ENCODE assay signal across 1 cellular context in genomic region chr20:5172903-5173463, GRCh38.
TF ChIP-seq lines count a peak whose summit lies in the region.

No MANE protein-coding gene starts in this region.

TF ChIP-seq in HepG2, 621 proteins besides CTCF, POLR2A, EP300 and RAD21 (continued from another document and continues in another):
- TF ChIP-seq HMGXB4 (CRISPR knock-in tag; IDR thresholded peaks at IDR 0.05; ENCODE audit: borderline replicate concordance in 1 of 2, low read depth in 1 of 2) (peak; percentile 35 to 76; a peak in 1 of 4 replicates), ZNF704 (CRISPR knock-in tag; IDR thresholded peaks at IDR 0.05; ENCODE audit: borderline replicate concordance) (no peak), RCOR2 (CRISPR knock-in tag; IDR thresholded peaks at IDR 0.05) (0 out of 2 replicates have a peak, but pooled peaks have one; percentile 36), HOXA9 (CRISPR knock-in tag; IDR thresholded peaks at IDR 0.05; ENCODE audit: borderline replicate concordance) (0 out of 2 replicates have a peak, but pooled peaks have one; percentile 24), RERE (CRISPR knock-in tag; IDR thresholded peaks at IDR 0.05; ENCODE audit: low read depth) (no peak), TSC22D2 (CRISPR knock-in tag; IDR thresholded peaks at IDR 0.05; ENCODE audit: borderline replicate concordance) (no peak), ZNF703 (CRISPR knock-in tag; IDR thresholded peaks at IDR 0.05; ENCODE audit: borderline replicate concordance) (no peak), ZNF749 (CRISPR knock-in tag; IDR thresholded peaks at IDR 0.05; ENCODE audit: borderline replicate concordance) (no peak), NKX3-1 (CRISPR knock-in tag; IDR thresholded peaks at IDR 0.05) (no peak), ZNF121 (CRISPR knock-in tag; IDR thresholded peaks at IDR 0.05) (peak; percentile 66; the same call in 1 of the 2 replicates), NFAT5 (CRISPR knock-in tag; IDR thresholded peaks at IDR 0.05) (no peak), BCL6 (CRISPR knock-in tag; IDR thresholded peaks at IDR 0.05) (peak; percentile 77), LCORL (IDR thresholded peaks at IDR 0.05) (no peak), LCORL (CRISPR knock-in tag; IDR thresholded peaks at IDR 0.05) (peak; percentile 92), ZFP37 (CRISPR knock-in tag; IDR thresholded peaks at IDR 0.05; ENCODE audit: borderline replicate concordance) (no peak), FOXJ3 (CRISPR knock-in tag; IDR thresholded peaks at IDR 0.05; ENCODE audit: borderline replicate concordance) (peak; percentile 82; the same call in 1 of the 2 replicates), ZFP90 (CRISPR knock-in tag; IDR thresholded peaks at IDR 0.05; ENCODE audit: borderline replicate concordance) (0 out of 2 replicates have a peak, but pooled peaks have one; percentile 52), ZFP62 (CRISPR knock-in tag; IDR thresholded peaks at IDR 0.05) (no peak), NRL (CRISPR knock-in tag; IDR thresholded peaks at IDR 0.05; ENCODE audit: borderline replicate concordance) (no peak), MNT (IDR thresholded peaks at IDR 0.05) (peak; percentile 28; the same call in 1 of the 2 replicates), KLF12 (CRISPR knock-in tag; IDR thresholded peaks at IDR 0.05; ENCODE audit: borderline replicate concordance) (no peak), ZNF761 (CRISPR knock-in tag; conservative IDR thresholded peaks at IDR 0.05) (0 out of 2 replicates have a peak, but pooled peaks have one; percentile 25), ZNF780A (CRISPR knock-in tag; IDR thresholded peaks at IDR 0.05) (0 out of 2 replicates have a peak, but pooled peaks have one; percentile 31), MTERF4 (CRISPR knock-in tag; IDR thresholded peaks at IDR 0.05) (0 out of 2 replicates have a peak, but pooled peaks have one; percentile 69), ZNF225 (CRISPR knock-in tag; IDR thresholded peaks at IDR 0.05) (0 out of 2 replicates have a peak, but pooled peaks have one; percentile 21), ZNF609 (CRISPR knock-in tag; IDR thresholded peaks at IDR 0.05; ENCODE audit: borderline replicate concordance) (peak; percentile 76; the same call in 1 of the 2 replicates), MXI1 (IDR thresholded peaks at IDR 0.05; ENCODE audit: borderline replicate concordance, low read depth, low read length) (peak; percentile 69; the same call in 1 of the 3 replicates), DDIT3 (CRISPR knock-in tag; IDR thresholded peaks at IDR 0.05) (no peak), ZZZ3 (CRISPR knock-in tag; IDR thresholded peaks at IDR 0.05; ENCODE audit: borderline replicate concordance) (no peak), ZNF33B (CRISPR knock-in tag; IDR thresholded peaks at IDR 0.05) (no peak)
